23 cellular contexts compared by ENCODE assay signal in genomic region chr4:47746122-47746521, GRCh38.
"Had no signal": no experiment of that assay in that cellular context is flagged by ENCODE, and none has a peak within 500 bp of the region (broad histone marks: within the 10 kb centered on the region; RNA-seq: fewer than 3 reads in every experiment).

No MANE protein-coding gene starts in this region.

- H3K36me3 Mint-ChIP-seq: activated naive CD4-positive, alpha-beta T cell treated with anti-CD3 and anti-CD28 coated beads, Interleukin-2, amount 50 U/mL, for 72 hours; mesothelial cell of epicardium had no signal

- H3K4me1 ChIP-seq: ascending aorta, left lung, neural progenitor cell, sigmoid colon, testis had no signal

- H3K4me1 Mint-ChIP-seq: mesothelial cell of epicardium; naive thymus-derived CD8-positive, alpha-beta T cell had no signal

- DNase-seq: activated CD4-positive, alpha-beta T cell treated with anti-CD3 and anti-CD28 coated beads, Interleukin-2, amount 50 U/mL, for 48 hours; brain microvascular endothelial cell; cerebellar nuclear complex; kidney; left lung; naive thymus-derived CD8-positive, alpha-beta T cell; posterior cingulate gyrus; sigmoid colon; stimulated activated CD4-positive, alpha-beta T cell treated with anti-CD3 and anti-CD28 coated beads, Interleukin-2, amount 100 ng/mL, for 48 hours; stimulated activated CD8-positive, alpha-beta memory T cell treated with anti-CD3 and anti-CD28 coated beads, Interleukin-4, amount 100 ng/mL, for 48 hours; stimulated activated naive CD4-positive, alpha-beta T cell; T1000; testis had no signal

- ATAC-seq: gastroesophageal sphincter; left lung; naive thymus-derived CD8-positive, alpha-beta T cell; WTC11 had no signal

- H3K27ac ChIP-seq: ascending aorta, brain microvascular endothelial cell, coronary artery, gastroesophageal sphincter, left lung, neural progenitor cell, sigmoid colon, testis had no signal

- H3K27me3 Mint-ChIP-seq: type B pancreatic cell had no signal

- H3K27me3 ChIP-seq: ascending aorta, brain microvascular endothelial cell, gastroesophageal sphincter, left lung, neural progenitor cell, sigmoid colon, testis had no signal

- H3K9me3 Mint-ChIP-seq: activated naive CD4-positive, alpha-beta T cell treated with anti-CD3 and anti-CD28 coated beads, Interleukin-2, amount 50 U/mL, for 72 hours; activated T-helper 1 cell treated with anti-CD3 and anti-CD28 coated beads, Interleukin-12 subunit alpha, Interleukin-12 subunit beta, Interleukin-2, Interleukin-4 antibody, amounts not matched to agents 30 ng/mL and 10 ng/mL and 1 ng/mL, durations not matched to agents 14 hours and 24 hours and 36 hours; T-helper 1 cell treated with Interleukin-12 subunit alpha and Interleukin-12 subunit beta and Interleukin-4 antibody, amounts not matched to agents 30 μg/mL and 1 μg/mL, for 36 hours; type B pancreatic cell had no signal

- H3K27ac Mint-ChIP-seq: activated naive CD4-positive, alpha-beta T cell treated with anti-CD3 and anti-CD28 coated beads, Interleukin-2, amount 50 U/mL, for 72 hours; activated T-helper 1 cell treated with anti-CD3 and anti-CD28 coated beads, Interleukin-12 subunit alpha, Interleukin-12 subunit beta, Interleukin-2, Interleukin-4 antibody, amounts not matched to agents 30 ng/mL and 10 ng/mL and 1 ng/mL, durations not matched to agents 14 hours and 24 hours and 36 hours; mesothelial cell of epicardium; naive thymus-derived CD8-positive, alpha-beta T cell; neural progenitor cell; T-helper 1 cell treated with Interleukin-12 subunit alpha and Interleukin-12 subunit beta and Interleukin-4 antibody, amounts not matched to agents 30 μg/mL and 1 μg/mL, for 36 hours; type B pancreatic cell; WTC11 had no signal

- H3K4me3 Mint-ChIP-seq: activated T-helper 1 cell treated with anti-CD3 and anti-CD28 coated beads, Interleukin-12 subunit alpha, Interleukin-12 subunit beta, Interleukin-2, Interleukin-4 antibody, amounts not matched to agents 30 ng/mL and 10 ng/mL and 1 ng/mL, durations not matched to agents 14 hours and 24 hours and 36 hours; mesothelial cell of epicardium; naive thymus-derived CD8-positive, alpha-beta T cell; neural progenitor cell; T-helper 1 cell treated with Interleukin-12 subunit alpha and Interleukin-12 subunit beta and Interleukin-4 antibody, amounts not matched to agents 30 μg/mL and 1 μg/mL, for 36 hours; type B pancreatic cell; WTC11 had no signal
